ENCODE assay signal across 8 cellular contexts in the genomic region with DNA sequence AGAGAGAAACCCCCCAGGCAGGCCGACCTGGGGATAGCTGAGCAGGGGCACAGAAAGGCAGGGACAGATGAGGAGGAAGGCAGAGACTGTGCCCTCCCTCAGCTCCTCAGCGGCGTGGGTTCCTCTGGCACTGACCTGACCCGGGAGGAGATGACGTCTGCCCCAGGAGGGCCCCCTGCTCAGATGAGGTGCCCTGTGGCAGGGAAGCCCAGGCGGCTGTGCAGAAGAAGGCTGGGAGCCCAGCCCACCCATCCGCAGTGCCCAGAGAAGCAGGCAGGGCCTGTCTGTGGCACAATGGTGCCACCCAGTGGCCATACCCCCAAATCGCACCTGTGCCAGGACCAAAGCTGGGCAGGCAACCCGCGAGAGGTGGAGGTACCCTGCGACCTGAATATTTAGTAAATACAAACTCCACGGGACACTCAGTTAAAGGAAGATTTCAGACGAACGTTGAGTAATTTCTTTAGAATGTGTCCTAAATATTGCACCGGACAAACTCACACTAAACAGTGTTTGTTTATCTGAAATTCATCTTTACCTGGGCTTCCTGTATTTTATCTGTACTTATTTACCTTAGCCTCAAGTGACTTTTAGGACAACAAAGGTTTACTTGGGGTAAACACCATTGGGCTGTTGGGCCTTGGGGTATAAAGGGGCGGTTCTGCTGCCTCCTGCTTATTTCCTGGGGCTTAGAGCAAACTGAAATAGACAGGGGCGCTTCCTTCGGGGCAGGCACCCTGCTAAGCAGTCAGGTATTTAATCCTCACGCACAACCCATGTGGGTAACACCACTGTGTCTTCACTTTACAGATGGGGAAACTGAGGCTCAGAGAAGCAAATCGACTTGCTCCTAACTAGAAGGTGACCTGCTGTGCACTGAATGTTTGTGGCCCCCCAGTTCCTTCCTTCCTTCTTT. TPM values are rescaled to one million over a fixed set of nuclear protein-coding genes. Genes with fewer than 3 reads are reported as not detected.
DNase-seq lines count a peak whose midpoint lies in the region; ATAC-seq and TF ChIP-seq lines count a peak whose summit lies in the region.

No MANE protein-coding gene starts in this region.

- no peaks in the 10 kb centered on the region for H3K36me3 Mint-ChIP-seq in progenitor cell of endocrine pancreas (ENCODE audit: insufficient read depth)

- ATAC-seq in GM18868 (IDR thresholded peaks at IDR 0.05; ENCODE audit: unreplicated experiment) (peak; percentile 92), HG03280 (IDR thresholded peaks at IDR 0.05; ENCODE audit: unreplicated experiment) (peak; percentile 72), HG02884 (IDR thresholded peaks at IDR 0.05; ENCODE audit: unreplicated experiment) (no peak)

- no peaks in the 10 kb centered on the region for H3K4me1 Mint-ChIP-seq in progenitor cell of endocrine pancreas (ENCODE audit: low read depth)

- peaks cover 13% of the 10 kb centered on the region for H3K4me1 ChIP-seq in BLaER1

- H3K4me2 ChIP-seq in BLaER1: peak overlapping the region; percentile 28

- peak; percentile 91 for TF ChIP-seq CTCF in progenitor cell of endocrine pancreas (IDR thresholded peaks at IDR 0.05; ENCODE audit: unreplicated experiment)

- H3K27me3 ChIP-seq in BLaER1: no peaks in the 10 kb centered on the region

- no peak overlapping the region for H3K4me3 ChIP-seq in BLaER1

- peaks cover under 1% of the 10 kb centered on the region for H3K9me3 Mint-ChIP-seq in progenitor cell of endocrine pancreas (ENCODE audit: low read depth)

- H4K20me1 ChIP-seq in BLaER1: no peaks in the 10 kb centered on the region; the same call in 1 of the 2 replicates

- intact Hi-C loops in head of caudate nucleus (cut with DNase I): loop anchor here (10.0 kb wide), 1 partner anchor 303 kb away; no protein-coding TSS in a partner anchor

- peaks cover 27% of the 10 kb centered on the region for H3K27me3 Mint-ChIP-seq in progenitor cell of endocrine pancreas

- H3K9me3 ChIP-seq in BLaER1: peaks cover 9% of the 10 kb centered on the region

- H3K36me3 ChIP-seq in BLaER1: no peaks in the 10 kb centered on the region

- DNase-seq in RPMI8226: peak; percentile 63
- peak; percentile 19 for DNase-seq in activated gamma-delta T cell treated with anti-CD3 and anti-CD28 coated beads, Interleukin-2, amount 50 U/mL, for 16 hours (ENCODE audit: low read depth)
- DNase-seq in head of caudate nucleus: peak; percentile 58 to 92 (median 80)
- peak; percentile 86 for DNase-seq in progenitor cell of endocrine pancreas (ENCODE audit: low spot score, unreplicated experiment)

- no peak overlapping the region for H3K9ac ChIP-seq in BLaER1

- no peak overlapping the region for H3K27ac ChIP-seq in BLaER1

- no peak overlapping the region for H3K4me3 Mint-ChIP-seq in progenitor cell of endocrine pancreas (ENCODE audit: low read depth)

- H3K27ac Mint-ChIP-seq in progenitor cell of endocrine pancreas: no peak overlapping the region

RNA-seq across cellular contexts. Expression of a gene that starts 46.5 kb away (rescaled TPM):
- 0.65 and 0.87 TPM in 2 replicates for total RNA-seq in progenitor cell of endocrine pancreas

Comparison
In these comparisons a context has a peak if more than half of its experiments do, and no peak if none do; other contexts are left out.
1. DNase-seq: peak in every context shown above with its lines; median percentile 86 in progenitor cell of endocrine pancreas; 80 in head of caudate nucleus; 63 in RPMI8226; 19 in activated gamma-delta T cell treated with anti-CD3 and anti-CD28 coated beads, Interleukin-2, amount 50 U/mL, for 16 hours.